Comparison of ENCODE assay signal across 9 cellular contexts in the genomic region with DNA sequence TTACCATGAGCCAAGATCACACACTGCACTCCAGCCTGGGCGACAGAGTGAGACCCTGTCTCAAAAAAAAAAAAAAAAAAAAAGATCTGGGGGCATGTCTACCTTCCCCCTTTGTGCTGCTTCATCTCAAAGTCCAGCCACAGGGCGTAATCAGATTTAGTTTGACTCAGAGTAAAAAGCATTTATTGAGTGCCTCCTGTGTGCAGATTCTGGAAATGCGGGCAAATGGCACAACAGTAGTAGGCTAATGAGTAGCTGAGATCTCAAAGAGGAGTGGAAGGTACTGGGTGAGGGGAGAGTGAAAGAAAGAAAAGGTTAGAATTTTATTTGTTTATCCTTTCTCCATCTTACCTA. TPM values are rescaled to one million over a fixed set of nuclear protein-coding genes. Genes with fewer than 3 reads are reported as not detected.
DNase-seq lines count a peak whose midpoint lies in the region; ATAC-seq and TF ChIP-seq lines count a peak whose summit lies in the region.
"Had no signal": no experiment of that assay in that cellular context is flagged by ENCODE, and none has a peak within 500 bp of the region (broad histone marks: within the 10 kb centered on the region; RNA-seq: fewer than 3 reads in every experiment).

No MANE protein-coding gene starts in this region.

- TF ChIP-seq CTCF in ascending aorta (IDR thresholded peaks at IDR 0.05): no peak
- TF ChIP-seq CTCF in thyroid gland (IDR thresholded peaks at IDR 0.05): no peak

- H3K36me3 ChIP-seq in ascending aorta: no peaks in the 10 kb centered on the region
- H3K36me3 ChIP-seq in thyroid gland: no peaks in the 10 kb centered on the region

- H3K27ac ChIP-seq in ascending aorta (peak overlapping the region; percentile 90 to 97), layer of hippocampus (ENCODE audit: low read depth, low read length) (peak overlapping the region; percentile 86), thyroid gland (peak overlapping the region; percentile 54 to 94 (median 93))
- H3K27ac ChIP-seq: C4-2B had no signal

- intact Hi-C loops in ascending aorta (cut with DNase I): no loop called here
- intact Hi-C loops in thyroid gland (cut with DNase I): no loop called here

- TF ChIP-seq POLR2A in thyroid gland (IDR thresholded peaks at IDR 0.05): no peak

- WGBS in thyroid gland, 2 donors: 93 to 96% methylated on average over 3 of the region's 3 CpGs

- H3K9me3 ChIP-seq in ascending aorta (no peaks in the 10 kb centered on the region), thyroid gland (no peaks in the 10 kb centered on the region)

- DNase-seq in activated effector memory CD4-positive, alpha-beta T cell treated with anti-CD3 and anti-CD28 coated beads, Interleukin-2, amount 50 U/mL, for 16 hours: peak; percentile 63
- no peak for DNase-seq in activated effector memory CD4-positive, alpha-beta T cell treated with Interleukin-2 at 50 U/mL for 16 hours
- DNase-seq in ascending aorta (ENCODE audit: low spot score in 2 of 2) (no peak), thyroid gland (peak in 1 of 2 donors; percentile 1)

- ATAC-seq in HG03025 (IDR thresholded peaks at IDR 0.05; ENCODE audit: low FRiP score, unreplicated experiment) (no peak), HG02981 (IDR thresholded peaks at IDR 0.05; ENCODE audit: unreplicated experiment) (no peak), GM21423 (IDR thresholded peaks at IDR 0.05; ENCODE audit: unreplicated experiment) (no peak)

- H3K4me1 ChIP-seq in ascending aorta: peaks cover 43 to 85% of the 10 kb centered on the region in 2 donors
- peaks cover 58 to 91% of the 10 kb centered on the region in 2 donors for H3K4me1 ChIP-seq in thyroid gland

- H3K4me3 ChIP-seq in ascending aorta: no peak overlapping the region
- H3K4me3 ChIP-seq in thyroid gland (replicated peaks in 1 of 3): no peak overlapping the region

- H3K27me3 ChIP-seq in ascending aorta (no peaks in the 10 kb centered on the region), layer of hippocampus (ENCODE audit: control insufficient read depth, insufficient read depth, low read length) (no peaks in the 10 kb centered on the region), thyroid gland (no peaks in the 10 kb centered on the region)

RNA-seq across cellular contexts. Expression of gene NR1D1, which starts 9.1 kb away (rescaled TPM):
- total RNA-seq in ascending aorta (0.43 TPM), thyroid gland (1 to 10 TPM; 3.4 to 9.9 (median 5.1) TPM)

RNA-seq across cellular contexts. Expression of gene MSL1, which starts 12.3 kb away (rescaled TPM):
- 82.5 TPM for total RNA-seq in ascending aorta
- total RNA-seq in thyroid gland: 100 to 1,000 TPM in 1 of 4 donors, 10 to 100 TPM in 3; 69.9 to 101 (median 80.4) TPM

RNA-seq across cellular contexts. Expression of gene CASC3, which starts 30.9 kb away (rescaled TPM):
- total RNA-seq in ascending aorta (48.9 TPM), thyroid gland (100 to 1,000 TPM in 1 of 4 donors, 10 to 100 TPM in 3; 88.2 to 103 (median 95.5) TPM)

RNA-seq across cellular contexts. Expression of gene THRA, which starts 46.7 kb away (rescaled TPM):
- total RNA-seq in ascending aorta: 35.4 TPM
- total RNA-seq in thyroid gland: 10 to 100 TPM; 34.0 to 52.9 (median 44.8) TPM

RNA-seq across cellular contexts. Expression of gene MED24, which starts 55.2 kb away (rescaled TPM):
- total RNA-seq in ascending aorta (176 TPM), thyroid gland (10 to 100 TPM; 37.1 to 68.4 (median 56.6) TPM)
